1 cellular context compared by ENCODE assay signal in the genomic region with DNA sequence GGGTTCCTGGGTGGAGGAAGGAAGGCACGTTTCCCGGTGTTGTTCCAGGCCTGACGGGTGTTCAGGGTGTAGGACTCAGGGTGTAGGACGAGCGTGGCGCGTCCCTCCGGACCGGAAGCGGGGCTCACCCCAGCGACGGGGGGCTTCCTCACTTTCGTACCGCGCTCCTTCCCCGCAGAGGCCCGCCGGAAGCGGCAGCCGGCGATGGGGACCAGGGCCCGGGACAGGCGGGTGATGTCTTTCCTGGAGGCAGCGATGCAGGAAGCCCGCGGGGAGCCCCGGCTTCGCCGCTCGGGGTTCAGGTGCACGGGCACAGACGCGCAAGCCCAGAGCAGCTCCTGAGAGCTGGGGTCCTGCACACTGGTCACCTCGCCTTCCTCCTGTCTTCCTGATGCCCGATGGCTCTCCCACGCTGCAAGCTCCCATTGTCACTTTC.
TF ChIP-seq lines count a peak whose summit lies in the region.

No MANE protein-coding gene starts in this region.

TF ChIP-seq in K562, 482 proteins besides CTCF, POLR2A, EP300 and RAD21:
- TF ChIP-seq, protein P1, sequence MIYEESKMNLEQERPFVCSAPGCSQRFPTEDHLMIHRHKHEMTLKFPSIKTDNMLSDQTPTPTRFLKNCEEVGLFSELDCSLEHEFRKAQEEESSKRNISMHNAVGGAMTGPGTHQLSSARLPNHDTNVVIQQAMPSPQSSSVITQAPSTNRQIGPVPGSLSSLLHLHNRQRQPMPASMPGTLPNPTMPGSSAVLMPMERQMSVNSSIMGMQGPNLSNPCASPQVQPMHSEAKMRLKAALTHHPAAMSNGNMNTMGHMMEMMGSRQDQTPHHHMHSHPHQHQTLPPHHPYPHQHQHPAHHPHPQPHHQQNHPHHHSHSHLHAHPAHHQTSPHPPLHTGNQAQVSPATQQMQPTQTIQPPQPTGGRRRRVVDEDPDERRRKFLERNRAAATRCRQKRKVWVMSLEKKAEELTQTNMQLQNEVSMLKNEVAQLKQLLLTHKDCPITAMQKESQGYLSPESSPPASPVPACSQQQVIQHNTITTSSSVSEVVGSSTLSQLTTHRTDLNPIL (CRISPR knock-in tag; IDR thresholded peaks at IDR 0.05) = no peak
- TF ChIP-seq, protein P2, sequence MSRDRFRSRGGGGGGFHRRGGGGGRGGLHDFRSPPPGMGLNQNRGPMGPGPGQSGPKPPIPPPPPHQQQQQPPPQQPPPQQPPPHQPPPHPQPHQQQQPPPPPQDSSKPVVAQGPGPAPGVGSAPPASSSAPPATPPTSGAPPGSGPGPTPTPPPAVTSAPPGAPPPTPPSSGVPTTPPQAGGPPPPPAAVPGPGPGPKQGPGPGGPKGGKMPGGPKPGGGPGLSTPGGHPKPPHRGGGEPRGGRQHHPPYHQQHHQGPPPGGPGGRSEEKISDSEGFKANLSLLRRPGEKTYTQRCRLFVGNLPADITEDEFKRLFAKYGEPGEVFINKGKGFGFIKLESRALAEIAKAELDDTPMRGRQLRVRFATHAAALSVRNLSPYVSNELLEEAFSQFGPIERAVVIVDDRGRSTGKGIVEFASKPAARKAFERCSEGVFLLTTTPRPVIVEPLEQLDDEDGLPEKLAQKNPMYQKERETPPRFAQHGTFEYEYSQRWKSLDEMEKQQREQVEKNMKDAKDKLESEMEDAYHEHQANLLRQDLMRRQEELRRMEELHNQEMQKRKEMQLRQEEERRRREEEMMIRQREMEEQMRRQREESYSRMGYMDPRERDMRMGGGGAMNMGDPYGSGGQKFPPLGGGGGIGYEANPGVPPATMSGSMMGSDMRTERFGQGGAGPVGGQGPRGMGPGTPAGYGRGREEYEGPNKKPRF (IDR thresholded peaks at IDR 0.05; ENCODE audit: low read depth, low read length) = no peak
- TF ChIP-seq TCF7 (IDR thresholded peaks at IDR 0.05; ENCODE audit: borderline replicate concordance) = no peak
- TF ChIP-seq, protein P3, sequence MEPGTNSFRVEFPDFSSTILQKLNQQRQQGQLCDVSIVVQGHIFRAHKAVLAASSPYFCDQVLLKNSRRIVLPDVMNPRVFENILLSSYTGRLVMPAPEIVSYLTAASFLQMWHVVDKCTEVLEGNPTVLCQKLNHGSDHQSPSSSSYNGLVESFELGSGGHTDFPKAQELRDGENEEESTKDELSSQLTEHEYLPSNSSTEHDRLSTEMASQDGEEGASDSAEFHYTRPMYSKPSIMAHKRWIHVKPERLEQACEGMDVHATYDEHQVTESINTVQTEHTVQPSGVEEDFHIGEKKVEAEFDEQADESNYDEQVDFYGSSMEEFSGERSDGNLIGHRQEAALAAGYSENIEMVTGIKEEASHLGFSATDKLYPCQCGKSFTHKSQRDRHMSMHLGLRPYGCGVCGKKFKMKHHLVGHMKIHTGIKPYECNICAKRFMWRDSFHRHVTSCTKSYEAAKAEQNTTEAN (CRISPR knock-in tag; IDR thresholded peaks at IDR 0.05) = no peak
- no peak for TF ChIP-seq KLF16 (IDR thresholded peaks at IDR 0.05)
- no peak for TF ChIP-seq KDM2B (CRISPR knock-in tag; IDR thresholded peaks at IDR 0.05)
- TF ChIP-seq HNRNPLL (IDR thresholded peaks at IDR 0.05; ENCODE audit: low read depth, low read length, poor library complexity, severe bottlenecking) = no peak
- TF ChIP-seq ZNF79 (CRISPR knock-in tag; IDR thresholded peaks at IDR 0.05; ENCODE audit: low read depth) = no peak
- TF ChIP-seq MAZ (CRISPR knock-in tag; conservative IDR thresholded peaks at IDR 0.05 in 1 of 2, IDR thresholded peaks at IDR 0.05 in 1 of 2) = no peak
- TF ChIP-seq NR2C1 (IDR thresholded peaks at IDR 0.05) = no peak
- TF ChIP-seq NR2C1 (tag; IDR thresholded peaks at IDR 0.05) = no peak
- no peak for TF ChIP-seq SMC3 (conservative IDR thresholded peaks at IDR 0.05; ENCODE audit: insufficient read depth, low read depth, low read length)
- TF ChIP-seq CEBPB (tag; IDR thresholded peaks at IDR 0.05) = no peak
- no peak for TF ChIP-seq NRF1 (conservative IDR thresholded peaks at IDR 0.05 in 1 of 2, IDR thresholded peaks at IDR 0.05 in 1 of 2)
- TF ChIP-seq NBN (IDR thresholded peaks at IDR 0.05; ENCODE audit: low read depth) = no peak
- TF ChIP-seq U2AF2 (optimal IDR thresholded peaks at IDR 0.05; ENCODE audit: low read depth, low read length) = no peak
- TF ChIP-seq, protein P4, sequence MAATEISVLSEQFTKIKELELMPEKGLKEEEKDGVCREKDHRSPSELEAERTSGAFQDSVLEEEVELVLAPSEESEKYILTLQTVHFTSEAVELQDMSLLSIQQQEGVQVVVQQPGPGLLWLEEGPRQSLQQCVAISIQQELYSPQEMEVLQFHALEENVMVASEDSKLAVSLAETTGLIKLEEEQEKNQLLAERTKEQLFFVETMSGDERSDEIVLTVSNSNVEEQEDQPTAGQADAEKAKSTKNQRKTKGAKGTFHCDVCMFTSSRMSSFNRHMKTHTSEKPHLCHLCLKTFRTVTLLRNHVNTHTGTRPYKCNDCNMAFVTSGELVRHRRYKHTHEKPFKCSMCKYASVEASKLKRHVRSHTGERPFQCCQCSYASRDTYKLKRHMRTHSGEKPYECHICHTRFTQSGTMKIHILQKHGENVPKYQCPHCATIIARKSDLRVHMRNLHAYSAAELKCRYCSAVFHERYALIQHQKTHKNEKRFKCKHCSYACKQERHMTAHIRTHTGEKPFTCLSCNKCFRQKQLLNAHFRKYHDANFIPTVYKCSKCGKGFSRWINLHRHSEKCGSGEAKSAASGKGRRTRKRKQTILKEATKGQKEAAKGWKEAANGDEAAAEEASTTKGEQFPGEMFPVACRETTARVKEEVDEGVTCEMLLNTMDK (IDR thresholded peaks at IDR 0.05; ENCODE audit: borderline replicate concordance, insufficient read depth, low read depth, low read length, poor library complexity, severe bottlenecking) = no peak
- no peak for TF ChIP-seq DMBX1 (CRISPR knock-in tag; IDR thresholded peaks at IDR 0.05; ENCODE audit: borderline replicate concordance)
- no peak for TF ChIP-seq ZNF584 (CRISPR knock-in tag; IDR thresholded peaks at IDR 0.05; ENCODE audit: low read depth)
